Comparison of ENCODE assay signal across 1 cellular context in the genomic region with DNA sequence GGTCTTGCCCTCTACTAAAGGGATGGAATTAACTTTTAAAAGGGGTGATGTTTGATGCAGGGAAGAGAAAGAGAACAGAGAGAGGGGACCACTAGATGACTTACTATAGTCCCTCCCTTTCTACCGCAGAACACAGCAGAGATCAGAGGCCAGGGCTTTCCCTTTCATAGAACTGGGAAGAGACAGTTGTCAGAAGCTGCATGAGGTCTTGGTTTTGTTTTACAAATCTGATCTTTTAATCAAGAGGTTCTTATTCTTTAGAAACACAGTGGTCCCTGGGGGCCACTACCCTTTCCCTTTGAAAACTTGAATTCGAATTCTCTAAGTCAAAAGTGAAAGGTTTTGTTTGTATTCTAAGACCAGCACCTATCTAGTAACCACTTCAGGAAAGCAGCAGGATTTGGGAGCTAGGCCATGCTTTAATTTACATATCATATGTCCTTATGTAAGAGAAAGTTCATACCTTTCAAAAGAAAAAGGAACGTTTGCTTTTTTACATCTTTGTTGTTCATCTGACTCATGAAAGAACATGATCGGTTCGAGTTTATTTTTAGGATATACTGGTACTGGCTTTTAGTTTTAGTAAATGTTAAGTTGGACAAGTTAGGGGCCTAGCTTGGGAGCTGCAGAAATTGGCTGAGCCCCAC.
TF ChIP-seq lines count a peak whose summit lies in the region.

No MANE protein-coding gene starts in this region.

TF ChIP-seq in IMR-90, 13 proteins besides CTCF, POLR2A, EP300 and RAD21:
- no peak for TF ChIP-seq ELK1 (IDR thresholded peaks at IDR 0.05; ENCODE audit: borderline replicate concordance, low read depth, low read length)
- TF ChIP-seq NFE2L2 (IDR thresholded peaks at IDR 0.05; ENCODE audit: low read depth, low read length) = no peak
- TF ChIP-seq BHLHE40 (IDR thresholded peaks at IDR 0.05; ENCODE audit: low read depth, low read length) = no peak
- TF ChIP-seq CHD1 (IDR thresholded peaks at IDR 0.05; ENCODE audit: low read depth, low read length) = no peak
- no peak for TF ChIP-seq CEBPB (IDR thresholded peaks at IDR 0.05; ENCODE audit: low read depth, low read length)
- TF ChIP-seq FOS (IDR thresholded peaks at IDR 0.05; ENCODE audit: low read depth, low read length) = no peak
- no peak for TF ChIP-seq MXI1 (IDR thresholded peaks at IDR 0.05; ENCODE audit: borderline replicate concordance, low read depth, low read length)
- TF ChIP-seq, protein P1, sequence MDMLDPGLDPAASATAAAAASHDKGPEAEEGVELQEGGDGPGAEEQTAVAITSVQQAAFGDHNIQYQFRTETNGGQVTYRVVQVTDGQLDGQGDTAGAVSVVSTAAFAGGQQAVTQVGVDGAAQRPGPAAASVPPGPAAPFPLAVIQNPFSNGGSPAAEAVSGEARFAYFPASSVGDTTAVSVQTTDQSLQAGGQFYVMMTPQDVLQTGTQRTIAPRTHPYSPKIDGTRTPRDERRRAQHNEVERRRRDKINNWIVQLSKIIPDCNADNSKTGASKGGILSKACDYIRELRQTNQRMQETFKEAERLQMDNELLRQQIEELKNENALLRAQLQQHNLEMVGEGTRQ (IDR thresholded peaks at IDR 0.05; ENCODE audit: low read depth, low read length) = no peak
- TF ChIP-seq SMC3 (IDR thresholded peaks at IDR 0.05; ENCODE audit: low read depth, low read length) = no peak
- no peak for TF ChIP-seq RFX5 (IDR thresholded peaks at IDR 0.05; ENCODE audit: low read depth, low read length)
- TF ChIP-seq MAFK (IDR thresholded peaks at IDR 0.05; ENCODE audit: low read depth, low read length) = no peak
